Comparison of ENCODE assay signal across 1 cellular context in the genomic region with DNA sequence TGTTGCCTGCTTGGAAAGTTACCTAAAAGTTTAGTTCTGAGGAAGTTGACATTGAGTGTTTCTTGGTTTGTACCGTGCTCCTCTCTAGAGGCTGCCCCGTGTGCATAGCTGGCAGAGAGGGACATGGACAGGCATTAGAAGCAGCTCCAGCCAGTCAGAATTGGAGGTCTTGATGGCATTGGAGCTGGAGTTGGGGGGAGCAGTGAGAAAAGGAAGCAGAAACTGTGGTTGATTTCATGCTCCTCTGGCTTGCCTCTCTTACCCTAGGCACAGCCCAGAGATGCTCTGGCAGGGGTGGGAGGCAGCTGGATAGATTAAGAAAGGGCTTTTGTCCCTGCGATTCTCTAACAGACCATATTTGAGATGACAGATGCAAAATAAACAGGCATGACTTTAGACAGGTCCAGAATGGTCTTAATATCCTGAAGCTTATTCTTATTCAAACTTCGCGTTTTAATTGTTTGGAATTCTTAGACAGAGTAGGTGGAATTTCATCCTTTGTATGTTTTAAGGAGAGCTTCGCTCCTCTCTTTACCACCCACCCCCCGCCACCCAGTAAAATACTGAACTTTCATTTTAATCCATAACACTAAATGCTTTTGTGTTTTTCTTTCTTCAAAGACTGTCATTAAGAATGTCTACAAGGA.
TF ChIP-seq lines count a peak whose summit lies in the region.

No MANE protein-coding gene starts in this region.

TF ChIP-seq in GM23338, 12 proteins besides CTCF, POLR2A, EP300 and RAD21 (continued from another document):
- TF ChIP-seq, protein P1, sequence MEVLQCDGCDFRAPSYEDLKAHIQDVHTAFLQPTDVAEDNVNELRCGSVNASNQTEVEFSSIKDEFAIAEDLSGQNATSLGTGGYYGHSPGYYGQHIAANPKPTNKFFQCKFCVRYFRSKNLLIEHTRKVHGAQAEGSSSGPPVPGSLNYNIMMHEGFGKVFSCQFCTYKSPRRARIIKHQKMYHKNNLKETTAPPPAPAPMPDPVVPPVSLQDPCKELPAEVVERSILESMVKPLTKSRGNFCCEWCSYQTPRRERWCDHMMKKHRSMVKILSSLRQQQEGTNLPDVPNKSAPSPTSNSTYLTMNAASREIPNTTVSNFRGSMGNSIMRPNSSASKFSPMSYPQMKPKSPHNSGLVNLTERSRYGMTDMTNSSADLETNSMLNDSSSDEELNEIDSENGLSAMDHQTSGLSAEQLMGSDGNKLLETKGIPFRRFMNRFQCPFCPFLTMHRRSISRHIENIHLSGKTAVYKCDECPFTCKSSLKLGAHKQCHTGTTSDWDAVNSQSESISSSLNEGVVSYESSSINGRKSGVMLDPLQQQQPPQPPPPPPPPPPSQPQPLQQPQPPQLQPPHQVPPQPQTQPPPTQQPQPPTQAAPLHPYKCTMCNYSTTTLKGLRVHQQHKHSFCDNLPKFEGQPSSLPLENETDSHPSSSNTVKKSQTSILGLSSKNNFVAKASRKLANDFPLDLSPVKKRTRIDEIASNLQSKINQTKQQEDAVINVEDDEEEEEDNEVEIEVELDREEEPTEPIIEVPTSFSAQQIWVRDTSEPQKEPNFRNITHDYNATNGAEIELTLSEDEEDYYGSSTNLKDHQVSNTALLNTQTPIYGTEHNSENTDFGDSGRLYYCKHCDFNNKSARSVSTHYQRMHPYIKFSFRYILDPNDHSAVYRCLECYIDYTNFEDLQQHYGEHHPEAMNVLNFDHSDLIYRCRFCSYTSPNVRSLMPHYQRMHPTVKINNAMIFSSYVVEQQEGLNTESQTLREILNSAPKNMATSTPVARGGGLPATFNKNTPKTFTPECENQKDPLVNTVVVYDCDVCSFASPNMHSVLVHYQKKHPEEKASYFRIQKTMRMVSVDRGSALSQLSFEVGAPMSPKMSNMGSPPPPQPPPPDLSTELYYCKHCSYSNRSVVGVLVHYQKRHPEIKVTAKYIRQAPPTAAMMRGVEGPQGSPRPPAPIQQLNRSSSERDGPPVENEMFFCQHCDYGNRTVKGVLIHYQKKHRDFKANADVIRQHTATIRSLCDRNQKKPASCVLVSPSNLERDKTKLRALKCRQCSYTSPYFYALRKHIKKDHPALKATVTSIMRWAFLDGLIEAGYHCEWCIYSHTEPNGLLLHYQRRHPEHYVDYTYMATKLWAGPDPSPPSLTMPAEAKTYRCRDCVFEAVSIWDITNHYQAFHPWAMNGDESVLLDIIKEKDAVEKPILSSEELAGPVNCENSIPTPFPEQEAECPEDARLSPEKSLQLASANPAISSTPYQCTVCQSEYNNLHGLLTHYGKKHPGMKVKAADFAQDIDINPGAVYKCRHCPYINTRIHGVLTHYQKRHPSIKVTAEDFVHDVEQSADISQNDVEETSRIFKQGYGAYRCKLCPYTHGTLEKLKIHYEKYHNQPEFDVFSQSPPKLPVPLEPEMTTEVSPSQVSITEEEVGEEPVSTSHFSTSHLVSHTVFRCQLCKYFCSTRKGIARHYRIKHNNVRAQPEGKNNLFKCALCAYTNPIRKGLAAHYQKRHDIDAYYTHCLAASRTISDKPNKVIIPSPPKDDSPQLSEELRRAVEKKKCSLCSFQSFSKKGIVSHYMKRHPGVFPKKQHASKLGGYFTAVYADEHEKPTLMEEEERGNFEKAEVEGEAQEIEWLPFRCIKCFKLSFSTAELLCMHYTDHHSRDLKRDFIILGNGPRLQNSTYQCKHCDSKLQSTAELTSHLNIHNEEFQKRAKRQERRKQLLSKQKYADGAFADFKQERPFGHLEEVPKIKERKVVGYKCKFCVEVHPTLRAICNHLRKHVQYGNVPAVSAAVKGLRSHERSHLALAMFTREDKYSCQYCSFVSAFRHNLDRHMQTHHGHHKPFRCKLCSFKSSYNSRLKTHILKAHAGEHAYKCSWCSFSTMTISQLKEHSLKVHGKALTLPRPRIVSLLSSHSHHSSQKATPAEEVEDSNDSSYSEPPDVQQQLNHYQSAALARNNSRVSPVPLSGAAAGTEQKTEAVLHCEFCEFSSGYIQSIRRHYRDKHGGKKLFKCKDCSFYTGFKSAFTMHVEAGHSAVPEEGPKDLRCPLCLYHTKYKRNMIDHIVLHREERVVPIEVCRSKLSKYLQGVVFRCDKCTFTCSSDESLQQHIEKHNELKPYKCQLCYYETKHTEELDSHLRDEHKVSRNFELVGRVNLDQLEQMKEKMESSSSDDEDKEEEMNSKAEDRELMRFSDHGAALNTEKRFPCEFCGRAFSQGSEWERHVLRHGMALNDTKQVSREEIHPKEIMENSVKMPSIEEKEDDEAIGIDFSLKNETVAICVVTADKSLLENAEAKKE (CRISPR knock-in tag; IDR thresholded peaks at IDR 0.05) = no peak
- no peak for TF ChIP-seq NANOG (IDR thresholded peaks at IDR 0.05; ENCODE audit: borderline replicate concordance)
